ENCODE assay signal across 10 cellular contexts in the genomic region with DNA sequence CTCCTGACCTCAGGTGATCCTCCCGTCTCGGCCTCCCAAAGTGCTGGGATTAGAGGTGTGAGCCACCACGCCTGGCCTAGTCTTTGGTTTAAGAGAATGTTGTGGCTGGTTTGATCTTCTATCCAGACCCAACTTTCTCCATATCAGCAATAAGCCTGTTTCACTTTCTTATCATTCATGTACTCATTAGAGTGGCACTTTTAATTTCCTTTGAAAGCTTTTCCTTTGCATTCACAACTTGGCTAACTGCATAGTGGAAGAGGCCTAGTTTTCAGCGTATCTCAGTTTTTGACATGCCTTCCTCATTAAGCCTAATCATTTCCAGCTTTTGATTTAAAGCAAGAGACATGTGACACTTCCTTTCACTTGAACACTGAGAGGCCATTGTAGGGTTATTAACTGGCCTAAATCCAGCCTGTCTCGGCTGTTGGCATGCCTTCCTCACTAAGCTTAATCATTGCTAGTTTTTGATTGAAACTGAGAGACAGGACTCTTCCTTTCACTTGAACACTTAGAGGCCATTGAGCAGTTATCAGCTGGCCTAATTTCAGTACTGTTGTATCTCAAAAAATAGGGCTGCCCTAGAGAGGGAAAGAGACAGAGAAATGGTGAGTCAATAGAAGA. TPM values are rescaled to one million over a fixed set of nuclear protein-coding genes. Genes with fewer than 3 reads are reported as not detected.
A peak's percentile ranks its signal among the peaks of the same experiment; 100 is the strongest.
DNase-seq lines count a peak whose midpoint lies in the region; ATAC-seq and TF ChIP-seq lines count a peak whose summit lies in the region.
"Had no signal": no experiment of that assay in that cellular context is flagged by ENCODE, and none has a peak within 500 bp of the region (broad histone marks: within the 10 kb centered on the region; RNA-seq: fewer than 3 reads in every experiment).

No MANE protein-coding gene starts in this region.

- no peaks in the 10 kb centered on the region for H3K9me3 Mint-ChIP-seq in HFFc6

- DNase-seq in HFFc6: no peak
- peak; percentile 23 for DNase-seq in inferior parietal cortex (ENCODE audit: extremely low spot score)
- DNase-seq in sciatic nerve (ENCODE audit: low spot score): no peak
- no peak for DNase-seq in GF-D8 (lab: John Stamatoyannopoulos, UW)
- no peak for DNase-seq in NCI-H2171 (lab: John Stamatoyannopoulos, UW)
- no peak for DNase-seq in NCI-H446 (lab: John Stamatoyannopoulos, UW)
- DNase-seq: H7, NCI-H1694 had no signal

- peak; percentile 82 for ATAC-seq in SK-N-SH treated with all-trans-retinoic acid at 6 μM for 48 hours
- peak; percentile 22 for ATAC-seq in sciatic nerve
- ATAC-seq: Panc1 had no signal

- intact Hi-C loops in sciatic nerve (cut with DNase I): no loop called here

- H3K27me3 Mint-ChIP-seq in HFFc6 (ENCODE audit: insufficient read depth): no peaks in the 10 kb centered on the region; the same call in 1 of the 2 replicates

- H3K27ac Mint-ChIP-seq in HFFc6: peak overlapping the region; percentile 67

- TF ChIP-seq CTCF in HFFc6 (IDR thresholded peaks at IDR 0.05): no peak

- peaks cover 10% of the 10 kb centered on the region for H3K4me1 Mint-ChIP-seq in HFFc6 (ENCODE audit: low read depth)

- H3K4me3 Mint-ChIP-seq in HFFc6: peak overlapping the region; percentile 3

- H3K36me3 Mint-ChIP-seq in HFFc6 (ENCODE audit: low read depth): no peaks in the 10 kb centered on the region

TF ChIP-seq in SK-N-SH treated with all-trans-retinoic acid at 6 μM for 48 hours, 23 proteins besides CTCF, POLR2A, EP300 and RAD21:
- TF ChIP-seq TCF4 (CRISPR knock-in tag; IDR thresholded peaks at IDR 0.05; ENCODE audit: borderline replicate concordance): peak; percentile 33; the same call in 1 of the 2 replicates
- TF ChIP-seq, protein P1, sequence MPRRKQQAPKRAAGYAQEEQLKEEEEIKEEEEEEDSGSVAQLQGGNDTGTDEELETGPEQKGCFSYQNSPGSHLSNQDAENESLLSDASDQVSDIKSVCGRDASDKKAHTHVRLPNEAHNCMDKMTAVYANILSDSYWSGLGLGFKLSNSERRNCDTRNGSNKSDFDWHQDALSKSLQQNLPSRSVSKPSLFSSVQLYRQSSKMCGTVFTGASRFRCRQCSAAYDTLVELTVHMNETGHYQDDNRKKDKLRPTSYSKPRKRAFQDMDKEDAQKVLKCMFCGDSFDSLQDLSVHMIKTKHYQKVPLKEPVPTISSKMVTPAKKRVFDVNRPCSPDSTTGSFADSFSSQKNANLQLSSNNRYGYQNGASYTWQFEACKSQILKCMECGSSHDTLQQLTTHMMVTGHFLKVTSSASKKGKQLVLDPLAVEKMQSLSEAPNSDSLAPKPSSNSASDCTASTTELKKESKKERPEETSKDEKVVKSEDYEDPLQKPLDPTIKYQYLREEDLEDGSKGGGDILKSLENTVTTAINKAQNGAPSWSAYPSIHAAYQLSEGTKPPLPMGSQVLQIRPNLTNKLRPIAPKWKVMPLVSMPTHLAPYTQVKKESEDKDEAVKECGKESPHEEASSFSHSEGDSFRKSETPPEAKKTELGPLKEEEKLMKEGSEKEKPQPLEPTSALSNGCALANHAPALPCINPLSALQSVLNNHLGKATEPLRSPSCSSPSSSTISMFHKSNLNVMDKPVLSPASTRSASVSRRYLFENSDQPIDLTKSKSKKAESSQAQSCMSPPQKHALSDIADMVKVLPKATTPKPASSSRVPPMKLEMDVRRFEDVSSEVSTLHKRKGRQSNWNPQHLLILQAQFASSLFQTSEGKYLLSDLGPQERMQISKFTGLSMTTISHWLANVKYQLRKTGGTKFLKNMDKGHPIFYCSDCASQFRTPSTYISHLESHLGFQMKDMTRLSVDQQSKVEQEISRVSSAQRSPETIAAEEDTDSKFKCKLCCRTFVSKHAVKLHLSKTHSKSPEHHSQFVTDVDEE (CRISPR knock-in tag; IDR thresholded peaks at IDR 0.05): no peak

RNA-seq across cellular contexts. Expression of a gene that starts 13.1 kb away (rescaled TPM):
- 1,000 to 10,000 TPM; 1,444 to 1,605 (median 1,488) TPM for total RNA-seq in HFFc6 (2021; fragmentation: NEBNext Ultra II Directional; extraction: Animal tissue kit (Norgen Biotek cat#: 25700))
- total RNA-seq in sciatic nerve: 1,341 TPM

RNA-seq across cellular contexts. Expression of a gene that starts 17.2 kb away (rescaled TPM):
- 10 to 100 TPM; 16.0 to 20.2 (median 18.5) TPM for total RNA-seq in HFFc6 (2021; fragmentation: NEBNext Ultra II Directional; extraction: Animal tissue kit (Norgen Biotek cat#: 25700))
- total RNA-seq in sciatic nerve: 52.9 TPM
